Comparison of ENCODE assay signal across 10 cellular contexts in the genomic region with DNA sequence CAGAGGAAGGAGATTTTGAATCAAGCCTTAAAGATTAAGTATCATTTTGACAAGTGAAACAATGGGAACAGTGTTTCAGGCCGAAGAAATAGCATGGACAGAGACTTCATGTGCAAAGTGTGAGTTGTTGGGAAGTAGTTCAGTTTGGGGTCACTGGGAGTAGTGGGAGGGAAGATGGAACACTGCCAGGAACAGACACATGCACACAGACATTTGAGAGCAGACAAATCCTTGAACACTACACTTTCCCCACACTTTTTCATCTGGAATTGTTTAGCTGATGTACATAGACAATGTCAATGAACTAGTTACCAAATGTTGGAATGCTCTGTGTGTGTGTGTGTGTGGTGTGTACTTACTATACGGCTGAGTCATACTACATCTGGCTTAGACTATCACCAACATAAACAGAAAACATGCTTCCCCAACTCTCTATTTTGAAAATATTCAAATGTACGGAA. TPM values are rescaled to one million over a fixed set of nuclear protein-coding genes. Genes with fewer than 3 reads are reported as not detected.
DNase-seq lines count a peak whose midpoint lies in the region; ATAC-seq and TF ChIP-seq lines count a peak whose summit lies in the region.
"Had no signal": no experiment of that assay in that cellular context is flagged by ENCODE, and none has a peak within 500 bp of the region (broad histone marks: within the 10 kb centered on the region; RNA-seq: fewer than 3 reads in every experiment).

No MANE protein-coding gene starts in this region.

- CTCF ChIA-PET in SK-N-SH (lab: Yijun Ruan, JAX): interaction anchor here (0.7 to 1.1 kb wide), 2 partner anchors 14 to 202 kb away, joined by 3 to 4 read pairs; no protein-coding TSS in a partner anchor

- peak; percentile 48 for ATAC-seq in sciatic nerve
- ATAC-seq in GM19351 (IDR thresholded peaks at IDR 0.05; ENCODE audit: unreplicated experiment): no peak
- ATAC-seq in T-helper 17 cell: no peak

- TF ChIP-seq EP300 in SK-N-SH (IDR thresholded peaks at IDR 0.05; ENCODE audit: borderline replicate concordance in 1 of 2, low read depth in 1 of 2, low read length in 1 of 2): peak; percentile 49 to 82; a peak in 3 of 4 replicates

- 7 to 14% methylated on average over 3 of the region's 3 CpGs for WGBS in GM23248 (ENCODE audit: low coverage in 1 of 2, low lambda C conversion rate in 2 of 2, missing lambda C conversion rate in 2 of 2), 2 experiments
- 34% methylated on average over 3 of the region's 3 CpGs for WGBS in SK-N-SH (ENCODE audit: low lambda C conversion rate)

- no peak overlapping the region for H2AFZ ChIP-seq in GM23248
- H2AFZ ChIP-seq in SK-N-SH (ENCODE audit: low read depth): no peak overlapping the region; the same call in 1 of the 2 replicates
- H2AFZ ChIP-seq in fibroblast of lung (ENCODE audit: low read length): no peak overlapping the region

- H3K27ac ChIP-seq in GM23248 (no peak overlapping the region), SK-N-SH (ENCODE audit: low read depth in 2 of 2, low read length in 1 of 2) (peak overlapping the region; percentile 58 to 81), fibroblast of lung (ENCODE audit: insufficient read depth, low read length) (no peak overlapping the region)
- H3K27ac ChIP-seq: KMS-11, Peyer's patch had no signal

- H3K4me2 ChIP-seq in GM23248 (ENCODE audit: unreplicated experiment) (no peak overlapping the region), SK-N-SH (no peak overlapping the region), fibroblast of lung (ENCODE audit: extremely low read depth, insufficient read depth, low read length) (no peak overlapping the region)
- H3K4me2 ChIP-seq: KMS-11 had no signal

- TF ChIP-seq RAD21 in SK-N-SH (IDR thresholded peaks at IDR 0.05; ENCODE audit: low read length): no peak

- H4K20me1 ChIP-seq in GM23248 (ENCODE audit: insufficient read depth) (no peaks in the 10 kb centered on the region), SK-N-SH (ENCODE audit: insufficient read depth) (no peaks in the 10 kb centered on the region), fibroblast of lung (ENCODE audit: control insufficient read depth, extremely low read depth, insufficient read depth, low read length) (no peaks in the 10 kb centered on the region)

- intact Hi-C loops in sciatic nerve (cut with DNase I): no loop called here

- in situ Hi-C loops in GM23248 (cut with MboI): no loop called here

- DNase-seq in GM23248 (peak; percentile 86), SK-N-SH (peak; percentile 24), fibroblast of lung (ENCODE audit: low read depth in 2 of 2) (peak; percentile 92 to 98), sciatic nerve (ENCODE audit: low spot score) (no peak), NCI-H345 (lab: John Stamatoyannopoulos, UW) (no peak), T-helper 17 cell (no peak)
- DNase-seq in stimulated activated CD4-positive, alpha-beta T cell treated with anti-CD3 and anti-CD28 coated beads, Interleukin-2, amount 100 ng/mL, for 24 hours: no peak
- DNase-seq: Peyer's patch had no signal

- TF ChIP-seq CTCF in SK-N-SH (IDR thresholded peaks at IDR 0.05) (no peak), fibroblast of lung (conservative IDR thresholded peaks at IDR 0.05 in 1 of 2, IDR thresholded peaks at IDR 0.05 in 1 of 2; ENCODE audit: low read depth in 1 of 2, low read length in 2 of 2) (no peak)

- no peaks in the 10 kb centered on the region for H3K79me2 ChIP-seq in GM23248 (ENCODE audit: insufficient read depth)
- H3K79me2 ChIP-seq in SK-N-SH (ENCODE audit: insufficient read depth): no peaks in the 10 kb centered on the region
- H3K79me2 ChIP-seq in fibroblast of lung (ENCODE audit: control insufficient read depth, insufficient read depth, low read length): no peaks in the 10 kb centered on the region

- H3K36me3 Mint-ChIP-seq in T-helper 17 cell (ENCODE audit: low read depth): no peaks in the 10 kb centered on the region

- H3K4me3 Mint-ChIP-seq in T-helper 17 cell: no peak overlapping the region

- POLR2A ChIA-PET in SK-N-SH (lab: Yijun Ruan, JAX): no interaction called here

- 0 out of 2 replicates have a peak, but pooled peaks cover 3% of the 10 kb centered on the region for H3K9me2 ChIP-seq in GM23248 (ENCODE audit: insufficient read depth)
- no peaks in the 10 kb centered on the region for H3K9me2 ChIP-seq in SK-N-SH

- H3K9me3 ChIP-seq in GM23248 (ENCODE audit: low read depth): no peaks in the 10 kb centered on the region
- no peaks in the 10 kb centered on the region for H3K9me3 ChIP-seq in SK-N-SH
- H3K9me3 ChIP-seq in fibroblast of lung (ENCODE audit: control insufficient read depth, insufficient read depth, low read depth, low read length): no peaks in the 10 kb centered on the region
- H3K9me3 ChIP-seq in T-helper 17 cell (ENCODE audit: control insufficient read depth, low read length, poor library complexity, severe bottlenecking): no peaks in the 10 kb centered on the region
- H3K9me3 ChIP-seq: Peyer's patch had no signal

- no peak overlapping the region for H3K9ac ChIP-seq in GM23248
- no peak overlapping the region for H3K9ac ChIP-seq in SK-N-SH
- no peak overlapping the region for H3K9ac ChIP-seq in fibroblast of lung (ENCODE audit: insufficient read depth, low read length)
- H3K9ac ChIP-seq: KMS-11 had no signal

- H3K4me1 ChIP-seq in GM23248 (ENCODE audit: insufficient read depth) (peaks cover 14% of the 10 kb centered on the region; the same call in 1 of the 2 replicates), SK-N-SH (ENCODE audit: control insufficient read depth in 1 of 2, insufficient read depth in 2 of 2, low read depth in 1 of 2, low read length in 1 of 2) (peaks cover 9 to 10% of the 10 kb centered on the region in 2 experiments; a peak in 3 of 4 replicates), fibroblast of lung (ENCODE audit: control insufficient read depth, extremely low read depth, insufficient read depth, low read length) (peaks cover 10% of the 10 kb centered on the region)
- H3K4me1 ChIP-seq: Peyer's patch had no signal

- no peak overlapping the region for H3K27ac Mint-ChIP-seq in T-helper 17 cell

- H3K27me3 Mint-ChIP-seq in T-helper 17 cell: no peaks in the 10 kb centered on the region

- no peaks in the 10 kb centered on the region for H3K4me1 Mint-ChIP-seq in T-helper 17 cell

- no peaks in the 10 kb centered on the region for H3K36me3 ChIP-seq in GM23248 (ENCODE audit: low read depth)
- H3K36me3 ChIP-seq in SK-N-SH (replicated peaks in 1 of 2; ENCODE audit: control insufficient read depth in 1 of 2, insufficient read depth in 2 of 2, low read length in 1 of 2): no peaks in the 10 kb centered on the region
- H3K36me3 ChIP-seq in fibroblast of lung (ENCODE audit: control insufficient read depth, insufficient read depth, low read length): no peaks in the 10 kb centered on the region
- H3K36me3 ChIP-seq: Peyer's patch had no signal

- H3F3A ChIP-seq in GM23248 (ENCODE audit: insufficient read depth): peaks cover 15% of the 10 kb centered on the region; the same call in 1 of the 2 replicates
- H3F3A ChIP-seq in SK-N-SH (replicated peaks; ENCODE audit: insufficient read depth): peaks cover 14% of the 10 kb centered on the region

- H3K4me3 ChIP-seq in GM23248 (no peak overlapping the region), SK-N-SH (ENCODE audit: low read depth in 2 of 2, low read length in 1 of 2) (no peak overlapping the region), fibroblast of lung (replicated peaks in 1 of 4; ENCODE audit: control extremely low read depth in 1 of 4, insufficient read depth in 1 of 4, low read depth in 3 of 4, low read length in 4 of 4) (no peak overlapping the region)
- H3K4me3 ChIP-seq: Peyer's patch had no signal

- no peaks in the 10 kb centered on the region for H3K27me3 ChIP-seq in GM23248 (replicated peaks; ENCODE audit: insufficient read depth)
- H3K27me3 ChIP-seq in SK-N-SH (ENCODE audit: insufficient read depth): no peaks in the 10 kb centered on the region
- H3K27me3 ChIP-seq in fibroblast of lung (ENCODE audit: control insufficient read depth, insufficient read depth, low read length): no peaks in the 10 kb centered on the region
- H3K27me3 ChIP-seq: Peyer's patch had no signal

TF ChIP-seq in SK-N-SH, 30 proteins besides CTCF, POLR2A, EP300 and RAD21 (continues in another document):
- TF ChIP-seq GATA2 (CRISPR knock-in tag; IDR thresholded peaks at IDR 0.05) (no peak), NFIC (IDR thresholded peaks at IDR 0.05; ENCODE audit: borderline replicate concordance) (peak; percentile 86), MXI1 (IDR thresholded peaks at IDR 0.05; ENCODE audit: low read depth, low read length) (0 out of 2 replicates have a peak, but pooled peaks have one; percentile 15)

RNA-seq across cellular contexts. Expression of gene LRRC17, which starts 52.4 kb away (rescaled TPM):
- 1.5 TPM in 1 of 2 replicates, not detected in the other for total RNA-seq in GM23248 (2014; rRNA removed; shearing (Covaris generic))
- polyA plus RNA-seq in GM23248 (2016; fragmentation: Nextera tagmentation; extraction: Ambion mirVana) (0.18 and 0.22 TPM in 2 replicates), SK-N-SH (2012; rRNA removed) (101 and 138 TPM in 2 replicates), fibroblast of lung (31.5 and 103 TPM in 2 replicates)
- 138 and 169 TPM in 2 replicates for polyA plus RNA-seq in SK-N-SH (2012; cell fraction: cytosol; rRNA removed)
- 35.8 and 67.6 TPM in 2 replicates for polyA plus RNA-seq in SK-N-SH (2012; cell fraction: nucleus; rRNA removed)
- total RNA-seq in fibroblast of lung (12.6 and 30.8 TPM in 2 replicates), sciatic nerve (4.2 TPM), T-helper 17 cell (under 1 TPM in 1 of 2 donors, not detected in 1; 0.86 TPM)
- polyA plus RNA-seq in fibroblast of lung (2012): 15.7 and 55.0 TPM in 2 replicates
- 0.63 and 13.7 TPM in 2 replicates for polyA minus RNA-seq in fibroblast of lung (ENCODE audit: low replicate concordance)

Comparison
In these comparisons a context has a peak if more than half of its experiments do, and no peak if none do; other contexts are left out.
1. DNase-seq: peak in GM23248 (single experiment), SK-N-SH (single experiment) and fibroblast of lung (2 of 2); none in sciatic nerve (single experiment), NCI-H345 (single experiment), stimulated activated CD4-positive, alpha-beta T cell treated with anti-CD3 and anti-CD28 coated beads, Interleukin-2, amount 100 ng/mL, for 24 hours (0 of 2) and T-helper 17 cell (0 of 3).
2. H3K27ac ChIP-seq: peak in SK-N-SH (2 of 2); none in GM23248 (single experiment) and fibroblast of lung (single experiment).